8 cellular contexts compared by ENCODE assay signal in genomic region chr14:36655963-36656768, GRCh38.
DNase-seq lines count a peak whose midpoint lies in the region; ATAC-seq lines count a peak whose summit lies in the region.

No MANE protein-coding gene starts in this region.

- peak; percentile 92 for DNase-seq in COLO668 (lab: John Stamatoyannopoulos, UW; ENCODE audit: unreplicated experiment)
- DNase-seq in HK-2 (ENCODE audit: unreplicated experiment): peak; percentile 40
- peak; percentile 47 for DNase-seq in activated naive CD8-positive, alpha-beta T cell treated with anti-CD3 and anti-CD28 coated beads, Interleukin-2, amount 50 U/mL, for 24 hours
- DNase-seq in left kidney (ENCODE audit: low read depth, low spot score): peak; percentile 88
- DNase-seq in KG1 (lab: John Stamatoyannopoulos, UW): no peak
- DNase-seq in activated CD4-positive, CD25-positive, alpha-beta regulatory T cell (lab: John Stamatoyannopoulos, UW): no peak
- no peak for DNase-seq in inferior parietal cortex (ENCODE audit: extremely low spot score)

- no peak overlapping the region for H3K27ac Mint-ChIP-seq in activated naive CD8-positive, alpha-beta T cell treated with anti-CD3 and anti-CD28 coated beads, Interleukin-2, amount 50 U/mL, for 24 hours

- H3K27me3 Mint-ChIP-seq in activated naive CD8-positive, alpha-beta T cell treated with anti-CD3 and anti-CD28 coated beads, Interleukin-2, amount 50 U/mL, for 24 hours: peaks cover 90% of the 10 kb centered on the region

- H3K36me3 Mint-ChIP-seq in activated naive CD8-positive, alpha-beta T cell treated with anti-CD3 and anti-CD28 coated beads, Interleukin-2, amount 50 U/mL, for 24 hours (ENCODE audit: low read depth): peaks cover 10% of the 10 kb centered on the region

- peak; percentile 60 for ATAC-seq in activated naive CD8-positive, alpha-beta T cell treated with anti-CD3 and anti-CD28 coated beads, Interleukin-2, amount 50 U/mL, for 24 hours
- ATAC-seq in HG02870 (IDR thresholded peaks at IDR 0.05; ENCODE audit: unreplicated experiment): no peak

- H3K9me3 Mint-ChIP-seq in activated naive CD8-positive, alpha-beta T cell treated with anti-CD3 and anti-CD28 coated beads, Interleukin-2, amount 50 U/mL, for 24 hours: no peaks in the 10 kb centered on the region

- H3K4me1 Mint-ChIP-seq in activated naive CD8-positive, alpha-beta T cell treated with anti-CD3 and anti-CD28 coated beads, Interleukin-2, amount 50 U/mL, for 24 hours: peaks cover 21% of the 10 kb centered on the region

- no peak overlapping the region for H3K4me3 Mint-ChIP-seq in activated naive CD8-positive, alpha-beta T cell treated with anti-CD3 and anti-CD28 coated beads, Interleukin-2, amount 50 U/mL, for 24 hours

Comparison
In these comparisons a context has a peak if more than half of its experiments do, and no peak if none do; other contexts are left out.
1. DNase-seq: peak in COLO668 (single experiment), HK-2 (single experiment), activated naive CD8-positive, alpha-beta T cell treated with anti-CD3 and anti-CD28 coated beads, Interleukin-2, amount 50 U/mL, for 24 hours (single experiment) and left kidney (single experiment); none in KG1 (single experiment), activated CD4-positive, CD25-positive, alpha-beta regulatory T cell (0 of 4) and inferior parietal cortex (single experiment).